ENCODE assay signal across 8 cellular contexts in genomic region chr2:131801745-131802350, GRCh38.
DNase-seq lines count a peak whose midpoint lies in the region; ATAC-seq and TF ChIP-seq lines count a peak whose summit lies in the region.
"Not testable (repeated sequence)": the region's sequence is repeated elsewhere in the genome, so short reads cannot be mapped to it uniquely, and the experiment has no call there.

No MANE protein-coding gene starts in this region.

- CTCF ChIA-PET in HEK293T (lab: Yijun Ruan, JAX): interaction anchor here (1.0 to 1.1 kb wide), 3 partner anchors 120 to 130 kb away, joined by 3 to 5 read pairs (median 4); no protein-coding TSS in a partner anchor

- not testable (repeated sequence) for TF ChIP-seq EP300 in tibial nerve (IDR thresholded peaks at IDR 0.05)

- peak overlapping the region; percentile 30 to 61 for H3K4me3 ChIP-seq in ascending aorta
- H3K4me3 ChIP-seq in left ventricle myocardium inferior: peak overlapping the region; percentile 58
- peak overlapping the region; percentile 54 for H3K4me3 ChIP-seq in psoas muscle
- peak overlapping the region; percentile 18 to 50 (median 34) for H3K4me3 ChIP-seq in tibial nerve

- not testable (repeated sequence) for H3K27me3 ChIP-seq in ascending aorta, tibial nerve
- H3K27me3 ChIP-seq in left ventricle myocardium inferior (ENCODE audit: low read depth): peaks cover 35% of the 10 kb centered on the region
- peaks cover 0 to 10% (median 2%) of the 10 kb centered on the region in 3 donors for H3K27me3 ChIP-seq in psoas muscle (ENCODE audit: insufficient read depth in 3 of 3, low read length in 2 of 3)

- POLR2A ChIA-PET in HEK293T (lab: Yijun Ruan, JAX): not testable (repeated sequence)

- not testable (repeated sequence) for TF ChIP-seq POLR2A in tibial nerve (IDR thresholded peaks at IDR 0.05)

- 0 to 2% (median 1%) methylated on average over 25 to 41 of the region's 41 CpGs for WGBS in psoas muscle, 3 donors
- 6 to 7% methylated on average over 3 to 26 of the region's 41 CpGs for WGBS in tibial nerve, 2 donors

- TF ChIP-seq CTCF in GM10266 (IDR thresholded peaks at IDR 0.05; ENCODE audit: control insufficient read depth, insufficient read depth, low read depth, missing control alignments) (peak; percentile 81), ascending aorta (IDR thresholded peaks at IDR 0.05) (peak; percentile 44 to 71 (median 56)), left ventricle myocardium inferior (IDR thresholded peaks at IDR 0.05; ENCODE audit: borderline replicate concordance) (peak; percentile 77), psoas muscle (IDR thresholded peaks at IDR 0.05) (peak; percentile 70), tibial nerve (IDR thresholded peaks at IDR 0.05) (peak; percentile 74 to 87 (median 79))

- H3K27ac ChIP-seq in ascending aorta; left ventricle myocardium inferior (replicated peaks); psoas muscle; tibial nerve: not testable (repeated sequence)

- H3K9me3 ChIP-seq in ascending aorta; left ventricle myocardium inferior (replicated peaks); psoas muscle; tibial nerve: not testable (repeated sequence)

- peak in 3 of 4 donors; percentile 71 to 80 (median 79) for ATAC-seq in psoas muscle

- peak; percentile 78 for DNase-seq in GM10266 (ENCODE audit: extremely low spot score)
- peak; percentile 69 for DNase-seq in HEK293T (ENCODE audit: extremely low spot score)
- peak; percentile 53 for DNase-seq in LoVo (ENCODE audit: low spot score)
- peak; percentile 45 for DNase-seq in T-helper 22 cell (ENCODE audit: low read depth)
- peak in 1 of 2 donors; percentile 69 for DNase-seq in ascending aorta (ENCODE audit: low spot score in 2 of 2)
- DNase-seq in left ventricle myocardium inferior: peak; percentile 60
- DNase-seq in psoas muscle: peak; percentile 52 to 76
- DNase-seq in tibial nerve (ENCODE audit: low spot score in 2 of 2): peak; percentile 28 to 30

- not testable (repeated sequence) for H3K4me1 ChIP-seq in ascending aorta, psoas muscle
- H3K4me1 ChIP-seq in left ventricle myocardium inferior (peaks cover 13% of the 10 kb centered on the region), tibial nerve (peaks cover 0 to 16% (median 5%) of the 10 kb centered on the region in 4 donors)

- intact Hi-C loops in ascending aorta (cut with DNase I): loop anchor here (2.0 kb wide), 1 partner anchor 127 kb away; no protein-coding TSS in a partner anchor
- intact Hi-C loops in left ventricle myocardium inferior (cut with micrococcal nuclease): not testable (repeated sequence)
- intact Hi-C loops in psoas muscle (cut with DNase I): loop anchor here (5.0 to 10.0 kb wide), 2 partner anchors 127 to 130 kb away; no protein-coding TSS in a partner anchor

- H3K36me3 ChIP-seq in ascending aorta; left ventricle myocardium inferior; psoas muscle (ENCODE audit: insufficient read depth in 1 of 2, low read depth in 1 of 2); tibial nerve: not testable (repeated sequence)
